Comparison of ENCODE assay signal across 9 cellular contexts in genomic region chr11:86183694-86184093, GRCh38.
DNase-seq lines count a peak whose midpoint lies in the region; ATAC-seq, FAIRE-seq and TF ChIP-seq lines count a peak whose summit lies in the region.
"Had no signal": no experiment of that assay in that cellular context is flagged by ENCODE, and none has a peak within 500 bp of the region (broad histone marks: within the 10 kb centered on the region; RNA-seq: fewer than 3 reads in every experiment).

No MANE protein-coding gene starts in this region.

- BruUV-seq in GM12878 (replicated peaks; lab: Mats Ljungman, UMichigan) = no TSS peak

- DNase-seq in LHCN-M2 (ENCODE audit: low read depth) (peak; percentile 53), GM12878 (ENCODE audit: low read depth, low spot score) (no peak), G401 (ENCODE audit: low spot score) (no peak), globus pallidus (ENCODE audit: low spot score) (no peak), RKO (ENCODE audit: low spot score) (no peak)
- peak; percentile 63 for DNase-seq in stimulated activated CD4-positive, alpha-beta T cell treated with anti-CD3 and anti-CD28 coated beads, Interleukin-1b, Interleukin-23, amount 100 ng/mL, for 48 hours
- DNase-seq: cortex of kidney had no signal

- TF ChIP-seq POLR2A in GM12878 (IDR thresholded peaks at IDR 0.05; ENCODE audit: low read depth, low read length) = no peak

- peak; percentile 45 for ATAC-seq in GM21529 (IDR thresholded peaks at IDR 0.05; ENCODE audit: unreplicated experiment)
- ATAC-seq in GM12878 = peak; percentile 72

- H3K4me1 ChIP-seq in GM12878 (ENCODE audit: control insufficient read depth, insufficient read depth, low read length) = peaks cover 12% of the 10 kb centered on the region

- H3K27ac ChIP-seq in GM12878 (ENCODE audit: control insufficient read depth, insufficient read depth) = no peak overlapping the region

- no peak for TF ChIP-seq EP300 in GM12878 (IDR thresholded peaks at IDR 0.05; ENCODE audit: borderline replicate concordance in 1 of 2, control insufficient read depth in 1 of 2, low read depth in 2 of 2, low read length in 2 of 2)

- intact Hi-C loops in GM12878 (cut with micrococcal nuclease; ENCODE audit: unreplicated experiment) = loop anchor here (5.0 kb wide), 1 partner anchor 51 kb away; no protein-coding TSS in a partner anchor

- no peak overlapping the region for H3K9ac ChIP-seq in GM12878 (ENCODE audit: control insufficient read depth, insufficient read depth, low read length)

- FAIRE-seq in GM12878 (lab: Jason Lieb, UNC) = no peak
- FAIRE-seq: TTC549 had no signal

- in situ Hi-C loops in GM12878 (cut with MboI) = no loop called here
- in situ Hi-C loops in G401 (cut with HindIII; ENCODE audit: low sequenced_read_pairs) = no loop called here

- H3K4me3 ChIP-seq in GM12878 = no peak overlapping the region

- no peaks in the 10 kb centered on the region for H3K36me3 ChIP-seq in GM12878 (ENCODE audit: control insufficient read depth in 2 of 2, insufficient read depth in 2 of 2, low read length in 1 of 2)

- no peak for TF ChIP-seq CTCF in GM12878 (IDR thresholded peaks at IDR 0.05 in 2 of 3, conservative IDR thresholded peaks at IDR 0.05 in 1 of 3; ENCODE audit: control insufficient read depth in 2 of 3, extremely low read depth in 1 of 3, insufficient read depth in 1 of 3, low read depth in 3 of 3, low read length in 3 of 3)

- SMC1A ChIA-PET in GM12878 (lab: Charles Lee; ENCODE audit: uncharacterized antibody, unreplicated experiment) = interaction anchor here (0.7 to 3.1 kb wide), 7 partner anchors 10 to 116 kb away, joined by 3 to 13 read pairs (median 4); no protein-coding TSS in a partner anchor

- CTCF ChIA-PET in GM12878 (lab: Yijun Ruan, JAX) = interaction anchor here (0.6 to 3.0 kb wide), 7 partner anchors 10 to 329 kb away, joined by 3 to 12 read pairs (median 3); partner anchors contain the start of gene CCDC83

- H3K9me3 ChIP-seq in GM12878 (replicated peaks; ENCODE audit: control insufficient read depth, insufficient read depth, low read length) = no peaks in the 10 kb centered on the region

- POLR2A ChIA-PET in GM12878 (lab: Charles Lee) = interaction anchor here (1.4 kb wide), 2 partner anchors 11 to 115 kb away, joined by 3 to 4 read pairs; partner anchors contain the start of gene PICALM

- RAD21 ChIA-PET in GM12878 (lab: Charles Lee; ENCODE audit: unreplicated experiment) = interaction anchor here (1.3 to 1.5 kb wide), 3 partner anchors 18 to 116 kb away, joined by 3 to 5 read pairs (median 5); partner anchors contain the start of gene PICALM

- H3K4me2 ChIP-seq in GM12878 (ENCODE audit: control insufficient read depth, insufficient read depth) = peak overlapping the region; percentile 58

- H2AFZ ChIP-seq in GM12878 (ENCODE audit: control insufficient read depth, low read depth, low read length) = peak overlapping the region; percentile 57; the same call in 1 of the 2 replicates

- no peaks in the 10 kb centered on the region for H4K20me1 ChIP-seq in GM12878 (ENCODE audit: control insufficient read depth, insufficient read depth)

- H3K27me3 ChIP-seq in GM12878 (replicated peaks in 1 of 2; ENCODE audit: control insufficient read depth in 2 of 2, insufficient read depth in 2 of 2, low read length in 1 of 2) = no peaks in the 10 kb centered on the region

- no peak for TF ChIP-seq RAD21 in GM12878 (IDR thresholded peaks at IDR 0.05; ENCODE audit: insufficient read depth, low read depth, low read length)

- no peaks in the 10 kb centered on the region for H3K79me2 ChIP-seq in GM12878 (ENCODE audit: control insufficient read depth, insufficient read depth, low read length)

- WGBS in GM12878 (ENCODE audit: insufficient coverage, insufficient replicate concordance, low lambda C conversion rate, missing lambda C conversion rate) = 23% methylated on average over 2 of the region's 2 CpGs

TF ChIP-seq in GM12878, 131 proteins besides CTCF, POLR2A, EP300 and RAD21:
- TF ChIP-seq ETV6 (conservative IDR thresholded peaks at IDR 0.05 in 1 of 2, IDR thresholded peaks at IDR 0.05 in 1 of 2; ENCODE audit: borderline replicate concordance in 1 of 2, low read depth in 1 of 2) = no peak
- TF ChIP-seq CEBPZ (IDR thresholded peaks at IDR 0.05; ENCODE audit: low read depth, low read length) = no peak
- no peak for TF ChIP-seq HDAC6 (IDR thresholded peaks at IDR 0.05; ENCODE audit: unreplicated experiment)
- no peak for TF ChIP-seq ZNF217 (IDR thresholded peaks at IDR 0.05)
- no peak for TF ChIP-seq SMAD1 (IDR thresholded peaks at IDR 0.05; ENCODE audit: low read depth, partially characterized antibody)
- TF ChIP-seq SMAD5 (IDR thresholded peaks at IDR 0.05; ENCODE audit: low read depth) = no peak
- TF ChIP-seq WRNIP1 (IDR thresholded peaks at IDR 0.05; ENCODE audit: borderline replicate concordance, low read depth, low read length) = no peak
- TF ChIP-seq SP1 (IDR thresholded peaks at IDR 0.05; ENCODE audit: low read depth, low read length) = no peak

Comparison
In these comparisons a context has a peak if more than half of its experiments do, and no peak if none do; other contexts are left out.
1. DNase-seq: peak in LHCN-M2 (single experiment) and stimulated activated CD4-positive, alpha-beta T cell treated with anti-CD3 and anti-CD28 coated beads, Interleukin-1b, Interleukin-23, amount 100 ng/mL, for 48 hours (single experiment); none in GM12878 (single experiment), G401 (single experiment), globus pallidus (single experiment) and RKO (single experiment).